16 cellular contexts compared by ENCODE assay signal in the genomic region with DNA sequence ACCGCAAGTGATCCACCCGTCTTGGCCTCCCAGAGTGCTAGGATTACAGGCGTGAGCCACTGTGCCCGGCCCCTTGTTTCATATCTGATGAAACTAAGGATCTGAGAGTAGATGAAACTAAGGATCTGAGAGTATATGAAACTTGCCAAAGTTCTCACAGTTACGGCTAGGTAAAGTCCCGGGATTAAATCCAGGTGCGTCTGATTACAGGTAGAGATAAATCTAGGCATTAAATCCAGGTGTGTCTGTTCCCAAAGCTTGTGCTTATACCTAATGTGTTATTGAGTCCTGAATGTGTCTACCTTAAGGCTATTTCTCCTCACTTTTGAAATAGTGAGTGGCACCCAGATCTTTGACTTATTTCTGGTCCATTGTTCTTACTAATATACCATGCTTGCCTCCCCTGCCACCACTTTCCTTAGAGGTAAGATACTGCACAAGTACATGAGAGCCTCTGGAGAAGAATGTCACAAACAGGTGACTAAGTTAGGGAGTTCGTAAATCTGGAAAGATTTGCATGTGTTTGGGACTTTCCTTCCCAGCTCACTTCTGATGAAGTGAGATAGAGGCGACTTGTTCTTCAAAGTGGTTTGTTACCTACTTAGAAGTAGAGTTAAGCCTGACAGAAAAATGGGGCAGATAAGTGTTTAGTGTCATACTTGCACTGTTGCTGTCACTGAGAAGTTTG.
DNase-seq lines count a peak whose midpoint lies in the region; ATAC-seq, FAIRE-seq and TF ChIP-seq lines count a peak whose summit lies in the region.
"Had no signal": no experiment of that assay in that cellular context is flagged by ENCODE, and none has a peak within 500 bp of the region (broad histone marks: within the 10 kb centered on the region; RNA-seq: fewer than 3 reads in every experiment).

No MANE protein-coding gene starts in this region.

- H3K9me3 Mint-ChIP-seq in activated naive CD8-positive, alpha-beta T cell treated with anti-CD3 and anti-CD28 coated beads, Interleukin-2, amount 50 U/mL, for 24 hours, result no peaks in the 10 kb centered on the region
- no peaks in the 10 kb centered on the region for H3K9me3 Mint-ChIP-seq in activated naive CD8-positive, alpha-beta T cell treated with anti-CD3 and anti-CD28 coated beads for 36 hours
- no peaks in the 10 kb centered on the region for H3K9me3 Mint-ChIP-seq in activated T-helper 1 cell treated with anti-CD3 and anti-CD28 coated beads, Interleukin-12 subunit alpha, Interleukin-12 subunit beta, Interleukin-2, Interleukin-4 antibody, amounts not matched to agents 30 ng/mL and 10 ng/mL and 1 ng/mL, durations not matched to agents 14 hours and 24 hours and 36 hours
- H3K9me3 Mint-ChIP-seq: GM23338, IgD-negative memory B cell had no signal

- no peak for ATAC-seq in activated naive CD8-positive, alpha-beta T cell treated with anti-CD3 and anti-CD28 coated beads, Interleukin-2, amount 50 U/mL, for 24 hours
- ATAC-seq in HG02610 (IDR thresholded peaks at IDR 0.05; ENCODE audit: unreplicated experiment) (peak; percentile 47), pancreas (peak; percentile 73 to 87 (median 78)), upper lobe of left lung (ENCODE audit: low FRiP score in 2 of 2) (no peak)
- ATAC-seq: GM23338 had no signal

- WGBS in pancreas, 2 donors, result 34% methylated on average over 9 of the region's 9 CpGs
- 93 to 94% methylated on average over 9 of the region's 9 CpGs for WGBS in upper lobe of left lung, 2 donors

- no peaks in the 10 kb centered on the region for H3K27me3 ChIP-seq in pancreas
- H3K27me3 ChIP-seq in upper lobe of left lung, result no peaks in the 10 kb centered on the region

- H3K27ac ChIP-seq in pancreas (peak overlapping the region; percentile 4 to 66 (median 49)), upper lobe of left lung (no peak overlapping the region)
- H3K27ac ChIP-seq: SK-N-MC had no signal

- no peak for TF ChIP-seq POLR2A in upper lobe of left lung (IDR thresholded peaks at IDR 0.05)

- TF ChIP-seq EP300 in upper lobe of left lung (IDR thresholded peaks at IDR 0.05), result no peak

- no peak overlapping the region for H3K4me3 ChIP-seq in pancreas
- H3K4me3 ChIP-seq in upper lobe of left lung, result no peak overlapping the region
- H3K4me3 ChIP-seq: GM23338, SK-N-MC had no signal

- peak overlapping the region; percentile 24 for H3K4me3 Mint-ChIP-seq in activated naive CD8-positive, alpha-beta T cell treated with anti-CD3 and anti-CD28 coated beads, Interleukin-2, amount 50 U/mL, for 24 hours
- H3K4me3 Mint-ChIP-seq in activated naive CD8-positive, alpha-beta T cell treated with anti-CD3 and anti-CD28 coated beads for 36 hours, result no peak overlapping the region
- peak overlapping the region; percentile 17 for H3K4me3 Mint-ChIP-seq in activated T-helper 1 cell treated with anti-CD3 and anti-CD28 coated beads, Interleukin-12 subunit alpha, Interleukin-12 subunit beta, Interleukin-2, Interleukin-4 antibody, amounts not matched to agents 30 ng/mL and 10 ng/mL and 1 ng/mL, durations not matched to agents 14 hours and 24 hours and 36 hours
- H3K4me3 Mint-ChIP-seq: CD4-positive, CD25-positive, alpha-beta regulatory T cell; GM23338; IgD-negative memory B cell had no signal

- peak overlapping the region; percentile 49 for H3K27ac Mint-ChIP-seq in activated naive CD8-positive, alpha-beta T cell treated with anti-CD3 and anti-CD28 coated beads, Interleukin-2, amount 50 U/mL, for 24 hours
- H3K27ac Mint-ChIP-seq in activated naive CD8-positive, alpha-beta T cell treated with anti-CD3 and anti-CD28 coated beads for 36 hours, result no peak overlapping the region
- H3K27ac Mint-ChIP-seq in activated T-helper 1 cell treated with anti-CD3 and anti-CD28 coated beads, Interleukin-12 subunit alpha, Interleukin-12 subunit beta, Interleukin-2, Interleukin-4 antibody, amounts not matched to agents 30 ng/mL and 10 ng/mL and 1 ng/mL, durations not matched to agents 14 hours and 24 hours and 36 hours, result peak overlapping the region; percentile 86
- H3K27ac Mint-ChIP-seq: GM23338, IgD-negative memory B cell had no signal

- H3K9me3 ChIP-seq in pancreas (no peaks in the 10 kb centered on the region), upper lobe of left lung (no peaks in the 10 kb centered on the region)
- H3K9me3 ChIP-seq: Caco-2 had no signal

- peaks cover 4% of the 10 kb centered on the region for H3K36me3 Mint-ChIP-seq in activated naive CD8-positive, alpha-beta T cell treated with anti-CD3 and anti-CD28 coated beads, Interleukin-2, amount 50 U/mL, for 24 hours (ENCODE audit: low read depth)
- peaks cover 15% of the 10 kb centered on the region for H3K36me3 Mint-ChIP-seq in activated naive CD8-positive, alpha-beta T cell treated with anti-CD3 and anti-CD28 coated beads for 36 hours
- peaks cover 19% of the 10 kb centered on the region for H3K36me3 Mint-ChIP-seq in activated T-helper 1 cell treated with anti-CD3 and anti-CD28 coated beads, Interleukin-12 subunit alpha, Interleukin-12 subunit beta, Interleukin-2, Interleukin-4 antibody, amounts not matched to agents 30 ng/mL and 10 ng/mL and 1 ng/mL, durations not matched to agents 14 hours and 24 hours and 36 hours (ENCODE audit: low read depth)
- H3K36me3 Mint-ChIP-seq: CD4-positive, CD25-positive, alpha-beta regulatory T cell; IgD-negative memory B cell had no signal

- no peak for TF ChIP-seq CTCF in pancreas (IDR thresholded peaks at IDR 0.05)
- TF ChIP-seq CTCF in upper lobe of left lung (IDR thresholded peaks at IDR 0.05), result no peak

- H3K36me3 ChIP-seq in pancreas (no peaks in the 10 kb centered on the region), upper lobe of left lung (no peaks in the 10 kb centered on the region)

- peaks cover 3% of the 10 kb centered on the region for H3K27me3 Mint-ChIP-seq in activated naive CD8-positive, alpha-beta T cell treated with anti-CD3 and anti-CD28 coated beads, Interleukin-2, amount 50 U/mL, for 24 hours
- no peaks in the 10 kb centered on the region for H3K27me3 Mint-ChIP-seq in activated naive CD8-positive, alpha-beta T cell treated with anti-CD3 and anti-CD28 coated beads for 36 hours
- H3K27me3 Mint-ChIP-seq in activated T-helper 1 cell treated with anti-CD3 and anti-CD28 coated beads, Interleukin-12 subunit alpha, Interleukin-12 subunit beta, Interleukin-2, Interleukin-4 antibody, amounts not matched to agents 30 ng/mL and 10 ng/mL and 1 ng/mL, durations not matched to agents 14 hours and 24 hours and 36 hours (ENCODE audit: insufficient read depth), result no peaks in the 10 kb centered on the region
- H3K27me3 Mint-ChIP-seq: IgD-negative memory B cell had no signal

- DNase-seq in activated naive CD8-positive, alpha-beta T cell treated with anti-CD3 and anti-CD28 coated beads, Interleukin-2, amount 50 U/mL, for 24 hours, result no peak
- no peak for DNase-seq in activated naive CD8-positive, alpha-beta T cell treated with anti-CD3 and anti-CD28 coated beads for 36 hours
- DNase-seq in activated T-helper 1 cell treated with anti-CD3 and anti-CD28 coated beads, Interleukin-12 subunit alpha, Interleukin-12 subunit beta, Interleukin-2, Interleukin-4 antibody, amounts not matched to agents 30 ng/mL and 10 ng/mL and 1 ng/mL, durations not matched to agents 14 hours and 24 hours and 36 hours (ENCODE audit: low spot score), result no peak
- peak in 4 of 6 donors; percentile 33 to 47 (median 44) for DNase-seq in pancreas
- no peak for DNase-seq in upper lobe of left lung
- no peak for DNase-seq in NCI-H748 treated with DMSO at 0.1 percent for 48 hours (lab: John Stamatoyannopoulos, UW)
- DNase-seq: Caco-2; CD4-positive, CD25-positive, alpha-beta regulatory T cell; NCI-H1930; NCI-H526 treated with DMSO at 0.1 percent for 48 hours; Right ventricle myocardium superior had no signal

- intact Hi-C loops in activated T-helper 1 cell treated with anti-CD3 and anti-CD28 coated beads, Interleukin-12 subunit alpha, Interleukin-12 subunit beta, Interleukin-2, Interleukin-4 antibody, amounts not matched to agents 30 ng/mL and 10 ng/mL and 1 ng/mL, durations not matched to agents 14 hours and 24 hours and 36 hours (cut with micrococcal nuclease), result loop anchor here (1.0 to 10.0 kb wide), 8 partner anchors 17 to 473 kb away; partner anchors contain the start of genes LEPR and LEPROT
- intact Hi-C loops in pancreas (cut with DNase I), result loop anchor here in 1 of 3 donors (10.0 kb wide), 1 partner anchor 470 kb away; no protein-coding TSS in a partner anchor

- peaks cover 35% of the 10 kb centered on the region for H3K4me1 Mint-ChIP-seq in activated naive CD8-positive, alpha-beta T cell treated with anti-CD3 and anti-CD28 coated beads, Interleukin-2, amount 50 U/mL, for 24 hours
- H3K4me1 Mint-ChIP-seq in activated naive CD8-positive, alpha-beta T cell treated with anti-CD3 and anti-CD28 coated beads for 36 hours, result peaks cover 28% of the 10 kb centered on the region
- H3K4me1 Mint-ChIP-seq in activated T-helper 1 cell treated with anti-CD3 and anti-CD28 coated beads, Interleukin-12 subunit alpha, Interleukin-12 subunit beta, Interleukin-2, Interleukin-4 antibody, amounts not matched to agents 30 ng/mL and 10 ng/mL and 1 ng/mL, durations not matched to agents 14 hours and 24 hours and 36 hours (ENCODE audit: low read depth), result peaks cover 66% of the 10 kb centered on the region

- H3K4me1 ChIP-seq in pancreas (peaks cover 0 to 9% (median 0%) of the 10 kb centered on the region in 3 donors), upper lobe of left lung (no peaks in the 10 kb centered on the region)
- H3K4me1 ChIP-seq: Caco-2 had no signal

- no peak for FAIRE-seq in pancreas (lab: Jason Lieb, UNC)
- FAIRE-seq: RCC 7860 had no signal

Comparison
In these comparisons a context has a peak if more than half of its experiments do, and no peak if none do; other contexts are left out.
1. ATAC-seq: peak in HG02610 (single experiment) and pancreas (4 of 4); none in activated naive CD8-positive, alpha-beta T cell treated with anti-CD3 and anti-CD28 coated beads, Interleukin-2, amount 50 U/mL, for 24 hours (single experiment) and upper lobe of left lung (0 of 2).
2. DNase-seq: peak in pancreas (4 of 6); none in activated naive CD8-positive, alpha-beta T cell treated with anti-CD3 and anti-CD28 coated beads, Interleukin-2, amount 50 U/mL, for 24 hours (single experiment), activated naive CD8-positive, alpha-beta T cell treated with anti-CD3 and anti-CD28 coated beads for 36 hours (single experiment), activated T-helper 1 cell treated with anti-CD3 and anti-CD28 coated beads, Interleukin-12 subunit alpha, Interleukin-12 subunit beta, Interleukin-2, Interleukin-4 antibody, amounts not matched to agents 30 ng/mL and 10 ng/mL and 1 ng/mL, durations not matched to agents 14 hours and 24 hours and 36 hours (single experiment), upper lobe of left lung (0 of 2) and NCI-H748 treated with DMSO at 0.1 percent for 48 hours (single experiment).
3. H3K27ac ChIP-seq: peak in pancreas (4 of 4); none in upper lobe of left lung (0 of 4).